ENCODE assay signal across 24 cellular contexts in genomic region chr2:159454185-159454584, GRCh38.
DNase-seq lines count a peak whose midpoint lies in the region; ATAC-seq and TF ChIP-seq lines count a peak whose summit lies in the region.
"Had no signal": no experiment of that assay in that cellular context is flagged by ENCODE, and none has a peak within 500 bp of the region (broad histone marks: within the 10 kb centered on the region; RNA-seq: fewer than 3 reads in every experiment).

No MANE protein-coding gene starts in this region.

- peaks cover 14% of the 10 kb centered on the region for H3K4me1 ChIP-seq in RWPE2 (ENCODE audit: insufficient read depth, poor library complexity, severe bottlenecking)

- H3K9me3 ChIP-seq in RWPE2 (ENCODE audit: severe bottlenecking): no peaks in the 10 kb centered on the region
- H3K9me3 ChIP-seq: upper lobe of left lung had no signal

- no peak overlapping the region for H3K4me3 Mint-ChIP-seq in stimulated activated naive CD8-positive, alpha-beta T cell treated with anti-CD3 and anti-CD28 coated beads, Interleukin-15, amount 100 ng/mL, for 72 hours
- H3K4me3 Mint-ChIP-seq in stimulated activated effector memory CD8-positive, alpha-beta T cell treated with anti-CD3 and anti-CD28 coated beads, Interleukin-12 subunit alpha, Interleukin-12 subunit beta, amount 100 ng/mL, for 72 hours: no peak overlapping the region
- H3K4me3 Mint-ChIP-seq: activated B cell treated with CpG ODN at 0.5 μM for 24 hours; activated CD4-positive, alpha-beta memory T cell treated with anti-CD3 and anti-CD28 coated beads for 36 hours; CD8-positive, alpha-beta T cell; neural crest cell; T-helper 2 cell treated with Interferon-gamma antibody and Interleukin-4, amounts not matched to agents 5 μg/mL and 100 μg/mL, for 36 hours had no signal

- DNase-seq in stimulated activated naive CD8-positive, alpha-beta T cell treated with anti-CD3 and anti-CD28 coated beads, Interleukin-15, amount 100 ng/mL, for 72 hours: no peak
- DNase-seq in stimulated activated naive CD8-positive, alpha-beta T cell treated with anti-CD3 and anti-CD28 coated beads, Interleukin-15, Interleukin-2, amounts not matched to agents 100 U/mL and 50 U/mL, for 24 hours: no peak
- DNase-seq in RWPE2 (ENCODE audit: low spot score) (no peak), fibroblast of mammary gland (ENCODE audit: low read depth) (peak; percentile 13), NOMO-1 treated with dmso at 0.1 percent for 144 hours (lab: John Stamatoyannopoulos, UW; ENCODE audit: unreplicated experiment) (no peak)
- DNase-seq in stimulated activated effector memory CD8-positive, alpha-beta T cell treated with anti-CD3 and anti-CD28 coated beads, Interleukin-12 subunit alpha, Interleukin-12 subunit beta, amount 100 ng/mL, for 72 hours (ENCODE audit: low spot score in 2 of 2): no peak
- DNase-seq in stimulated activated CD4-positive, alpha-beta T cell treated with anti-CD3 and anti-CD28 coated beads, Interleukin-1b, Interleukin-23, amount 100 ng/mL, for 48 hours: no peak
- DNase-seq: activated B cell treated with CpG ODN at 0.5 μM for 24 hours; activated CD4-positive, alpha-beta memory T cell treated with anti-CD3 and anti-CD28 coated beads for 36 hours; amygdala; CD8-positive, alpha-beta T cell; DMS79; H7; NCI-H1417 treated with DMSO at 0.1 percent for 48 hours; NCI-H526; small intestine; stimulated activated CD4-positive, alpha-beta T cell treated with anti-CD3 and anti-CD28 coated beads, Interleukin-4, amount 100 ng/mL, for 1 hour; upper lobe of left lung had no signal

- peaks cover 33% of the 10 kb centered on the region for H3K4me1 Mint-ChIP-seq in stimulated activated naive CD8-positive, alpha-beta T cell treated with anti-CD3 and anti-CD28 coated beads, Interleukin-15, amount 100 ng/mL, for 72 hours
- H3K4me1 Mint-ChIP-seq in stimulated activated effector memory CD8-positive, alpha-beta T cell treated with anti-CD3 and anti-CD28 coated beads, Interleukin-12 subunit alpha, Interleukin-12 subunit beta, amount 100 ng/mL, for 72 hours: peaks cover 29% of the 10 kb centered on the region

- peak; percentile 66 for ATAC-seq in stimulated activated naive CD8-positive, alpha-beta T cell treated with anti-CD3 and anti-CD28 coated beads, Interleukin-15, amount 100 ng/mL, for 72 hours
- ATAC-seq in stimulated activated naive CD8-positive, alpha-beta T cell treated with anti-CD3 and anti-CD28 coated beads, Interleukin-15, Interleukin-2, amounts not matched to agents 100 U/mL and 50 U/mL, for 24 hours: no peak
- ATAC-seq in RWPE2 (ENCODE audit: low read depth): peak; percentile 97
- ATAC-seq in stimulated activated effector memory CD8-positive, alpha-beta T cell treated with anti-CD3 and anti-CD28 coated beads, Interleukin-12 subunit alpha, Interleukin-12 subunit beta, amount 100 ng/mL, for 72 hours: peak; percentile 43
- no peak for ATAC-seq in GM19351 (IDR thresholded peaks at IDR 0.05; ENCODE audit: unreplicated experiment)
- ATAC-seq: CD8-positive, alpha-beta T cell; left lobe of liver had no signal

- TF ChIP-seq CTCF in RWPE2 (IDR thresholded peaks at IDR 0.05; ENCODE audit: poor library complexity, severe bottlenecking) (no peak), fibroblast of mammary gland (conservative IDR thresholded peaks at IDR 0.05; ENCODE audit: control insufficient read depth, insufficient read depth, low read depth, low read length) (no peak)

- no peaks in the 10 kb centered on the region for H3K36me3 ChIP-seq in RWPE2 (ENCODE audit: low read depth)

- H3K27ac ChIP-seq in RWPE2 (ENCODE audit: poor library complexity, severe bottlenecking): no peak overlapping the region
- H3K27ac ChIP-seq: SK-N-MC, upper lobe of left lung had no signal

- H3K27me3 Mint-ChIP-seq in stimulated activated naive CD8-positive, alpha-beta T cell treated with anti-CD3 and anti-CD28 coated beads, Interleukin-15, amount 100 ng/mL, for 72 hours: no peaks in the 10 kb centered on the region
- H3K27me3 Mint-ChIP-seq: activated B cell treated with CpG ODN at 0.5 μM for 24 hours; activated CD4-positive, alpha-beta memory T cell treated with anti-CD3 and anti-CD28 coated beads for 36 hours; progenitor cell of endocrine pancreas had no signal

- H3K27ac Mint-ChIP-seq in stimulated activated naive CD8-positive, alpha-beta T cell treated with anti-CD3 and anti-CD28 coated beads, Interleukin-15, amount 100 ng/mL, for 72 hours: no peak overlapping the region
- no peak overlapping the region for H3K27ac Mint-ChIP-seq in stimulated activated effector memory CD8-positive, alpha-beta T cell treated with anti-CD3 and anti-CD28 coated beads, Interleukin-12 subunit alpha, Interleukin-12 subunit beta, amount 100 ng/mL, for 72 hours
- H3K27ac Mint-ChIP-seq: activated B cell treated with CpG ODN at 0.5 μM for 24 hours; activated CD4-positive, alpha-beta memory T cell treated with anti-CD3 and anti-CD28 coated beads for 36 hours; CD8-positive, alpha-beta T cell; progenitor cell of endocrine pancreas; T-helper 2 cell treated with Interferon-gamma antibody and Interleukin-4, amounts not matched to agents 5 μg/mL and 100 μg/mL, for 36 hours had no signal

- no peaks in the 10 kb centered on the region for H3K36me3 Mint-ChIP-seq in stimulated activated effector memory CD8-positive, alpha-beta T cell treated with anti-CD3 and anti-CD28 coated beads, Interleukin-12 subunit alpha, Interleukin-12 subunit beta, amount 100 ng/mL, for 72 hours
- H3K36me3 Mint-ChIP-seq: activated CD4-positive, alpha-beta memory T cell treated with anti-CD3 and anti-CD28 coated beads for 36 hours had no signal

- H3K4me3 ChIP-seq in RWPE2 (ENCODE audit: severe bottlenecking): no peak overlapping the region
- no peak overlapping the region for H3K4me3 ChIP-seq in fibroblast of mammary gland (ENCODE audit: control insufficient read depth, low read depth, low read length)
- H3K4me3 ChIP-seq: SK-N-MC, upper lobe of left lung had no signal

- no peaks in the 10 kb centered on the region for H3K27me3 ChIP-seq in RWPE2 (ENCODE audit: insufficient read depth, poor library complexity, severe bottlenecking)
- H3K27me3 ChIP-seq: upper lobe of left lung had no signal

- H3K9me3 Mint-ChIP-seq in stimulated activated naive CD8-positive, alpha-beta T cell treated with anti-CD3 and anti-CD28 coated beads, Interleukin-15, amount 100 ng/mL, for 72 hours: no peaks in the 10 kb centered on the region
- no peaks in the 10 kb centered on the region for H3K9me3 Mint-ChIP-seq in stimulated activated effector memory CD8-positive, alpha-beta T cell treated with anti-CD3 and anti-CD28 coated beads, Interleukin-12 subunit alpha, Interleukin-12 subunit beta, amount 100 ng/mL, for 72 hours
- H3K9me3 Mint-ChIP-seq: activated B cell treated with CpG ODN at 0.5 μM for 24 hours; activated CD4-positive, alpha-beta memory T cell treated with anti-CD3 and anti-CD28 coated beads for 36 hours; CD8-positive, alpha-beta T cell; neural crest cell; T-helper 2 cell treated with Interferon-gamma antibody and Interleukin-4, amounts not matched to agents 5 μg/mL and 100 μg/mL, for 36 hours had no signal

Comparison
In these comparisons a context has a peak if more than half of its experiments do, and no peak if none do; other contexts are left out.
1. ATAC-seq: peak in stimulated activated naive CD8-positive, alpha-beta T cell treated with anti-CD3 and anti-CD28 coated beads, Interleukin-15, amount 100 ng/mL, for 72 hours (single experiment), RWPE2 (single experiment) and stimulated activated effector memory CD8-positive, alpha-beta T cell treated with anti-CD3 and anti-CD28 coated beads, Interleukin-12 subunit alpha, Interleukin-12 subunit beta, amount 100 ng/mL, for 72 hours (single experiment); none in stimulated activated naive CD8-positive, alpha-beta T cell treated with anti-CD3 and anti-CD28 coated beads, Interleukin-15, Interleukin-2, amounts not matched to agents 100 U/mL and 50 U/mL, for 24 hours (single experiment) and GM19351 (single experiment).